In genomic region chr14:54901380-54902142, GRCh38 we compare ENCODE assay signal across 8 cellular contexts. TPM values are rescaled to one million over a fixed set of nuclear protein-coding genes. Genes with fewer than 3 reads are reported as not detected.
DNase-seq lines count a peak whose midpoint lies in the region; ATAC-seq lines count a peak whose summit lies in the region.

No MANE protein-coding gene starts in this region.

- no peaks in the 10 kb centered on the region for H3K27me3 Mint-ChIP-seq in naive thymus-derived CD4-positive, alpha-beta T cell

- peaks cover 9 to 38% (median 31%) of the 10 kb centered on the region in 7 donors for H3K4me1 Mint-ChIP-seq in naive thymus-derived CD4-positive, alpha-beta T cell

- peaks cover 4% of the 10 kb centered on the region; the same call in 1 of the 2 replicates for H3K4me1 ChIP-seq in SJCRH30
- peaks cover 10% of the 10 kb centered on the region for H3K4me1 ChIP-seq in effector memory CD4-positive, alpha-beta T cell (ENCODE audit: control insufficient read depth, insufficient read depth, low read length, poor library complexity, severe bottlenecking)
- H3K4me1 ChIP-seq in naive thymus-derived CD4-positive, alpha-beta T cell (ENCODE audit: control insufficient read depth in 2 of 2, insufficient read depth in 2 of 2, low read length in 2 of 2) = peaks cover 0 to 9% of the 10 kb centered on the region in 2 donors

- CTCF ChIA-PET in naive thymus-derived CD4-positive, alpha-beta T cell (lab: Charles Lee) = interaction anchor here (0.7 to 2.4 kb wide), 4 partner anchors 20 to 124 kb away, joined by 3 to 12 read pairs (median 5); no protein-coding TSS in a partner anchor

- no peaks in the 10 kb centered on the region for H3K9me3 ChIP-seq in SJCRH30 (replicated peaks)
- no peaks in the 10 kb centered on the region for H3K9me3 ChIP-seq in effector memory CD4-positive, alpha-beta T cell (ENCODE audit: control insufficient read depth, low read length)
- H3K9me3 ChIP-seq in naive thymus-derived CD4-positive, alpha-beta T cell (ENCODE audit: control insufficient read depth in 2 of 3, low read length in 3 of 3) = no peaks in the 10 kb centered on the region

- no peaks in the 10 kb centered on the region for H3K27me3 ChIP-seq in SJCRH30
- H3K27me3 ChIP-seq in effector memory CD4-positive, alpha-beta T cell (replicated peaks; ENCODE audit: control insufficient read depth, insufficient read depth, low read length, poor library complexity, severe bottlenecking) = no peaks in the 10 kb centered on the region
- H3K27me3 ChIP-seq in naive thymus-derived CD4-positive, alpha-beta T cell (ENCODE audit: control insufficient read depth in 2 of 2, insufficient read depth in 2 of 2, low read length in 2 of 2) = no peaks in the 10 kb centered on the region

- DNase-seq in NCI-H82 (lab: John Stamatoyannopoulos, UW) (peak; percentile 25), NCI-H82 treated with DMSO at 0.1 percent for 48 hours (lab: John Stamatoyannopoulos, UW; ENCODE audit: unreplicated experiment) (no peak), SJCRH30 (peak in 1 of 2 experiments; percentile 6), AML-193 (lab: John Stamatoyannopoulos, UW) (no peak)
- peak in 1 of 3 donors; percentile 4 for DNase-seq in effector memory CD4-positive, alpha-beta T cell
- peak in 4 of 9 donors; percentile 6 to 29 (median 18) for DNase-seq in naive thymus-derived CD4-positive, alpha-beta T cell

- H3K4me3 Mint-ChIP-seq in naive thymus-derived CD4-positive, alpha-beta T cell = peak overlapping the region; percentile 82 to 94 (median 90)

- peak overlapping the region; percentile 66 to 95 (median 88) for H3K27ac Mint-ChIP-seq in naive thymus-derived CD4-positive, alpha-beta T cell

- H3K9me3 Mint-ChIP-seq in naive thymus-derived CD4-positive, alpha-beta T cell = no peaks in the 10 kb centered on the region

- no peak for ATAC-seq in naive thymus-derived CD4-positive, alpha-beta T cell
- ATAC-seq in GM18861 (IDR thresholded peaks at IDR 0.05; ENCODE audit: unreplicated experiment) (no peak), GM18520 (IDR thresholded peaks at IDR 0.05; ENCODE audit: unreplicated experiment) (no peak)

- POLR2A ChIA-PET in naive thymus-derived CD4-positive, alpha-beta T cell (lab: Charles Lee) = interaction anchor here (0.6 to 1.9 kb wide), 7 partner anchors 20 to 415 kb away, joined by 3 to 23 read pairs (median 4); partner anchors contain the start of genes SOCS4 and WDHD1

- intact Hi-C loops in naive thymus-derived CD4-positive, alpha-beta T cell (cut with micrococcal nuclease) = loop anchor here (1.0 to 10.0 kb wide), 20 partner anchors 8 to 1747 kb away; partner anchors contain the start of genes CGRRF1 (in 2 of the 2), CNIH1 (in 2 of the 2), DLGAP5 (in 2 of the 2) and FBXO34 (in 2 of the 2)

- H3K4me3 ChIP-seq in SJCRH30 = peak overlapping the region; percentile 76
- peak overlapping the region; percentile 84 for H3K4me3 ChIP-seq in effector memory CD4-positive, alpha-beta T cell (ENCODE audit: insufficient read depth, low read depth, low read length, poor library complexity, severe bottlenecking)
- peak overlapping the region; percentile 99 for H3K4me3 ChIP-seq in naive thymus-derived CD4-positive, alpha-beta T cell (ENCODE audit: low read length)

- H3K27ac ChIP-seq in SJCRH30 = no peak overlapping the region
- H3K27ac ChIP-seq in effector memory CD4-positive, alpha-beta T cell (ENCODE audit: insufficient read depth, low read length, poor library complexity, severe bottlenecking) = peak overlapping the region; percentile 91
- peak overlapping the region; percentile 88 for H3K27ac ChIP-seq in naive thymus-derived CD4-positive, alpha-beta T cell (ENCODE audit: low read depth, low read length)

- peaks cover 0 to 21% (median 3%) of the 10 kb centered on the region in 5 donors for H3K36me3 Mint-ChIP-seq in naive thymus-derived CD4-positive, alpha-beta T cell

- no peaks in the 10 kb centered on the region for H3K36me3 ChIP-seq in SJCRH30
- no peaks in the 10 kb centered on the region for H3K36me3 ChIP-seq in effector memory CD4-positive, alpha-beta T cell (ENCODE audit: control insufficient read depth, insufficient read depth, low read length)
- H3K36me3 ChIP-seq in naive thymus-derived CD4-positive, alpha-beta T cell (ENCODE audit: control insufficient read depth in 2 of 3, insufficient read depth in 3 of 3, low read length in 3 of 3) = no peaks in the 10 kb centered on the region

RNA-seq across cellular contexts. Expression of gene GCH1, which starts 1.1 kb away (rescaled TPM):
- total RNA-seq in SJCRH30 (2014; rRNA removed; shearing (Covaris generic)) = 3.0 and 3.4 TPM in 2 replicates
- total RNA-seq in naive thymus-derived CD4-positive, alpha-beta T cell = 10 to 100 TPM; 21.4 to 64.1 (median 23.2) TPM
- 10 to 100 TPM; 23.1 to 25.7 TPM for polyA plus RNA-seq in naive thymus-derived CD4-positive, alpha-beta T cell
